9 cellular contexts compared by ENCODE assay signal in the genomic region with DNA sequence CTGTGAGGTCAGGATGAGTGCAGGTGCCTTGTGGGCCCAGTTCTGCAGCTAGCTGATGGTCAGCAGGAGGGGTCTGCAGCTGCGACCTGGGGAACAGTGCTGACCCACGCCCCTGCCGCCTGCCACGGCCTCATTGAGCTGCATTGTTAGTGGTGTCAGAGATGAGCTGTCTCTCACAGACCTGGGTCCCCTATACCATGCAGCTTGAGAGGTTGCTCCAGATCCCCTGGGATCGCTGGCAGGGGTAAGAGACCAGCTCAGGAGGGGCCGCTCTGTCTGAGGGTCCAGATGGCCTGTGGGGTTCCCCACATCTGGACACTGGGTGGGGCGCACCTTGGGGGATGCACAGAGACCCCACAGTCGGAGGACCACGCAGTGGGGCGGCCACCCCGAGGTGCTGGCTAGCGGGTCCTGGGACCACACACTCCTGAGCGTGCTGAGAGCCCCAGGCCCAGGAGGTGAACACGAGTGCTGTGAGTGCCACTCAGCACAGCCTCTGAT. TPM values are rescaled to one million over a fixed set of nuclear protein-coding genes. Genes with fewer than 3 reads are reported as not detected.
DNase-seq lines count a peak whose midpoint lies in the region; ATAC-seq and TF ChIP-seq lines count a peak whose summit lies in the region.
"Not testable (repeated sequence)": the region's sequence is repeated elsewhere in the genome, so short reads cannot be mapped to it uniquely, and the experiment has no call there.
"Had no signal": no experiment of that assay in that cellular context is flagged by ENCODE, and none has a peak within 500 bp of the region (broad histone marks: within the 10 kb centered on the region; RNA-seq: fewer than 3 reads in every experiment).

No MANE protein-coding gene starts in this region.

- peaks cover 5 to 55% (median 34%) of the 10 kb centered on the region in 10 experiments; a peak in 19 of 20 replicates for H3K4me1 ChIP-seq in BLaER1 treated with 17β-estradiol and CSF1 and Interleukin-3, amounts not matched to agents 10 nM and 100 nM
- H3K4me1 ChIP-seq in Peyer's patch, lower lobe of right lung, upper lobe of right lung: not testable (repeated sequence)

- ATAC-seq in activated CD8-positive, alpha-beta memory T cell treated with anti-CD3 and anti-CD28 coated beads, Interleukin-2, amount 10 ng/mL, durations not matched to agents 7 days and 5 days; left ventricle myocardium superior; lower lobe of right lung; sciatic nerve: not testable (repeated sequence)
- peak; percentile 5 for ATAC-seq in upper lobe of right lung

- not testable (repeated sequence) for H3K9me3 ChIP-seq in BLaER1 treated with 17β-estradiol and CSF1 and Interleukin-3, amounts not matched to agents 10 nM and 100 nM (replicated peaks in 1 of 11); Peyer's patch; lower lobe of right lung; upper lobe of right lung

- not testable (repeated sequence) for TF ChIP-seq CTCF in Peyer's patch (IDR thresholded peaks at IDR 0.05); chondrocyte (IDR thresholded peaks at IDR 0.05); lower lobe of right lung (IDR thresholded peaks at IDR 0.05); upper lobe of right lung (IDR thresholded peaks at IDR 0.05)

- not testable (repeated sequence) for H3K4me3 Mint-ChIP-seq in activated CD8-positive, alpha-beta memory T cell treated with anti-CD3 and anti-CD28 coated beads, Interleukin-2, amount 10 ng/mL, durations not matched to agents 7 days and 5 days; chondrocyte (ENCODE audit: unreplicated experiment)

- not testable (repeated sequence) for H3K27ac Mint-ChIP-seq in activated CD8-positive, alpha-beta memory T cell treated with anti-CD3 and anti-CD28 coated beads, Interleukin-2, amount 10 ng/mL, durations not matched to agents 7 days and 5 days; chondrocyte (ENCODE audit: unreplicated experiment)

- DNase-seq in Peyer's patch (peak in 2 of 3 donors; percentile 31 to 33), chondrocyte (ENCODE audit: low spot score) (peak; percentile 84), left ventricle myocardium superior (peak; percentile 23), lower lobe of right lung (peak; percentile 34), sciatic nerve (ENCODE audit: low spot score) (peak; percentile 31), upper lobe of right lung (peak; percentile 44)
- peak; percentile 11 for DNase-seq in activated CD8-positive, alpha-beta memory T cell treated with anti-CD3 and anti-CD28 coated beads, Interleukin-2, amount 10 ng/mL, durations not matched to agents 7 days and 5 days

- TF ChIP-seq POLR2A in Peyer's patch (IDR thresholded peaks at IDR 0.05): not testable (repeated sequence)

- H3K27ac ChIP-seq in BLaER1 treated with 17β-estradiol and CSF1 and Interleukin-3, amounts not matched to agents 10 nM and 100 nM: peak overlapping the region in 1 of 11 experiments; percentile 6; a peak in 1 of 22 replicates
- H3K27ac ChIP-seq in Peyer's patch, lower lobe of right lung, upper lobe of right lung: not testable (repeated sequence)

- intact Hi-C loops in left ventricle myocardium superior (cut with micrococcal nuclease); lower lobe of right lung (cut with DNase I); sciatic nerve (cut with DNase I); upper lobe of right lung (cut with DNase I): not testable (repeated sequence)

- not testable (repeated sequence) for H3K27me3 ChIP-seq in BLaER1 treated with 17β-estradiol and CSF1 and Interleukin-3, amounts not matched to agents 10 nM and 100 nM; Peyer's patch; lower lobe of right lung (ENCODE audit: low read depth); upper lobe of right lung

- not testable (repeated sequence) for H3K27me3 Mint-ChIP-seq in activated CD8-positive, alpha-beta memory T cell treated with anti-CD3 and anti-CD28 coated beads, Interleukin-2, amount 10 ng/mL, durations not matched to agents 7 days and 5 days; chondrocyte (ENCODE audit: low read depth)

- H3K4me1 Mint-ChIP-seq in activated CD8-positive, alpha-beta memory T cell treated with anti-CD3 and anti-CD28 coated beads, Interleukin-2, amount 10 ng/mL, durations not matched to agents 7 days and 5 days; chondrocyte (ENCODE audit: low read depth): not testable (repeated sequence)

- not testable (repeated sequence) for H3K36me3 Mint-ChIP-seq in activated CD8-positive, alpha-beta memory T cell treated with anti-CD3 and anti-CD28 coated beads, Interleukin-2, amount 10 ng/mL, durations not matched to agents 7 days and 5 days; chondrocyte (ENCODE audit: low read depth)

- CTCF ChIA-PET in activated CD8-positive, alpha-beta memory T cell treated with anti-CD3 and anti-CD28 coated beads, Interleukin-2, amount 10 ng/mL, durations not matched to agents 7 days and 5 days (lab: Charles Lee): not testable (repeated sequence)

- peak overlapping the region in 3 of 11 experiments; percentile 18 to 32 (median 31); a peak in 3 of 22 replicates for H3K9ac ChIP-seq in BLaER1 treated with 17β-estradiol and CSF1 and Interleukin-3, amounts not matched to agents 10 nM and 100 nM

- H3K4me2 ChIP-seq in BLaER1 treated with 17β-estradiol and CSF1 and Interleukin-3, amounts not matched to agents 10 nM and 100 nM: peak overlapping the region; percentile 0 to 89 (median 72); a peak in 19 of 22 replicates

- 0 out of 20 replicates have a peak overlapping the region, but pooled peaks of 1 of the 10 experiments have one; percentile 6 for H3K4me3 ChIP-seq in BLaER1 treated with 17β-estradiol and CSF1 and Interleukin-3, amounts not matched to agents 10 nM and 100 nM
- not testable (repeated sequence) for H3K4me3 ChIP-seq in Peyer's patch, lower lobe of right lung, upper lobe of right lung

- H4K20me1 ChIP-seq in BLaER1 treated with 17β-estradiol and CSF1 and Interleukin-3, amounts not matched to agents 10 nM and 100 nM: not testable (repeated sequence)

- H3K9me3 Mint-ChIP-seq in activated CD8-positive, alpha-beta memory T cell treated with anti-CD3 and anti-CD28 coated beads, Interleukin-2, amount 10 ng/mL, durations not matched to agents 7 days and 5 days (ENCODE audit: low read depth); chondrocyte (ENCODE audit: low read depth): not testable (repeated sequence)

- not testable (repeated sequence) for H3K36me3 ChIP-seq in BLaER1 treated with 17β-estradiol and CSF1 and Interleukin-3, amounts not matched to agents 10 nM and 100 nM; Peyer's patch; lower lobe of right lung; upper lobe of right lung

RNA-seq across cellular contexts. Expression of a gene that starts 13.1 kb away (rescaled TPM):
- total RNA-seq in Peyer's patch (10 to 100 TPM in 3 of 4 donors, 1 to 10 TPM in 1; 7.7 to 82.5 (median 29.6) TPM), chondrocyte (1.9 to 4.7 TPM (median 2.3 TPM) in 3 replicates), left ventricle myocardium superior (40.1 TPM), lower lobe of right lung (28.7 TPM), sciatic nerve (4.9 TPM), upper lobe of right lung (12.6 TPM)
- total RNA-seq in activated CD8-positive, alpha-beta memory T cell treated with anti-CD3 and anti-CD28 coated beads, Interleukin-2, amount 10 ng/mL, durations not matched to agents 7 days and 5 days: 10 to 100 TPM in 1 of 2 experiments, 1 to 10 TPM in 1; 9.9 to 10.6 TPM

RNA-seq across cellular contexts. Expression of a gene that starts 53.1 kb away (rescaled TPM):
- total RNA-seq in Peyer's patch: 10 to 100 TPM in 3 of 4 donors, 1 to 10 TPM in 1; 4.6 to 52.0 (median 28.6) TPM
- total RNA-seq in activated CD8-positive, alpha-beta memory T cell treated with anti-CD3 and anti-CD28 coated beads, Interleukin-2, amount 10 ng/mL, durations not matched to agents 7 days and 5 days: under 1 TPM in 1 of 2 experiments, not detected in 1; 0.21 TPM
- total RNA-seq in chondrocyte: 0.17 TPM in 1 of 3 replicates, not detected in the others
- 20.0 TPM for total RNA-seq in left ventricle myocardium superior
- 14.9 TPM for total RNA-seq in lower lobe of right lung
- 1.9 TPM for total RNA-seq in sciatic nerve
- total RNA-seq in upper lobe of right lung: 8.0 TPM
- total RNA-seq: GM23248 had no signal

RNA-seq across cellular contexts. Expression of a gene that starts 54.9 kb away (rescaled TPM):
- 10 to 100 TPM; 36.4 to 90.8 (median 65.4) TPM for total RNA-seq in Peyer's patch
- total RNA-seq in activated CD8-positive, alpha-beta memory T cell treated with anti-CD3 and anti-CD28 coated beads, Interleukin-2, amount 10 ng/mL, durations not matched to agents 7 days and 5 days: 10 to 100 TPM; 58.6 to 64.7 TPM
- 26.5 to 30.4 TPM (median 30.1 TPM) in 3 replicates for total RNA-seq in chondrocyte
- 26.1 TPM for total RNA-seq in left ventricle myocardium superior
- 37.7 TPM for total RNA-seq in lower lobe of right lung
- 38.5 TPM for total RNA-seq in sciatic nerve
- total RNA-seq in upper lobe of right lung: 33.8 TPM

RNA-seq across cellular contexts. Expression of a gene that starts 55.0 kb away (rescaled TPM):
- total RNA-seq in Peyer's patch: 1 to 10 TPM; 1.2 to 8.3 (median 3.5) TPM
- 10 to 100 TPM; 33.0 to 38.8 TPM for total RNA-seq in activated CD8-positive, alpha-beta memory T cell treated with anti-CD3 and anti-CD28 coated beads, Interleukin-2, amount 10 ng/mL, durations not matched to agents 7 days and 5 days
- total RNA-seq in chondrocyte: 4.9 to 8.1 TPM (median 6.4 TPM) in 3 replicates
- 0.32 TPM for total RNA-seq in left ventricle myocardium superior
- 1.0 TPM for total RNA-seq in lower lobe of right lung
- total RNA-seq in sciatic nerve: 0.89 TPM
- 0.81 TPM for total RNA-seq in upper lobe of right lung

Comparison
In these comparisons a context has a peak if more than half of its experiments do, and no peak if none do; other contexts are left out.
1. DNase-seq: peak in every context shown above with its lines; median percentile 84 in chondrocyte; 44 in upper lobe of right lung; 34 in lower lobe of right lung; 32 in Peyer's patch; 31 in sciatic nerve; 23 in left ventricle myocardium superior; 11 in activated CD8-positive, alpha-beta memory T cell treated with anti-CD3 and anti-CD28 coated beads, Interleukin-2, amount 10 ng/mL, durations not matched to agents 7 days and 5 days.